ENCODE assay signal across 20 cellular contexts in genomic region chr2:68429311-68429826, GRCh38.
"Had no signal": no experiment of that assay in that cellular context is flagged by ENCODE, and none has a peak within 500 bp of the region (broad histone marks: within the 10 kb centered on the region; RNA-seq: fewer than 3 reads in every experiment).

No MANE protein-coding gene starts in this region.

- H3K9me3 Mint-ChIP-seq: activated naive CD4-positive, alpha-beta T cell treated with anti-CD3 and anti-CD28 coated beads, Interleukin-2, amount 50 U/mL, for 24 hours; neural crest cell; stimulated activated naive CD8-positive, alpha-beta T cell treated with anti-CD3 and anti-CD28 coated beads, Interleukin-15, Interleukin-2, amounts not matched to agents 100 ng/mL and 50 ng/mL, for 24 hours had no signal

- H3K27ac Mint-ChIP-seq: activated naive CD4-positive, alpha-beta T cell treated with anti-CD3 and anti-CD28 coated beads, Interleukin-2, amount 50 U/mL, for 24 hours; progenitor cell of endocrine pancreas; stimulated activated naive CD8-positive, alpha-beta T cell treated with anti-CD3 and anti-CD28 coated beads, Interleukin-15, Interleukin-2, amounts not matched to agents 100 ng/mL and 50 ng/mL, for 24 hours had no signal

- H3K9me3 ChIP-seq: adrenal gland, right atrium auricular region, suprapubic skin, transverse colon had no signal

- DNase-seq: activated CD4-positive, alpha-beta T cell treated with anti-CD3 and anti-CD28 coated beads for 1 hour; activated CD4-positive, alpha-beta T cell treated with anti-CD3 and anti-CD28 coated beads, Interleukin-2, amount 50 U/mL, for 4 hours; activated gamma-delta T cell; adrenal gland; dermis blood vessel endothelial cell; effector memory CD4-positive, alpha-beta T cell; kidney glomerular epithelial cell; left ventricle myocardium superior; T-helper 2 cell; transverse colon; WERI-Rb-1 had no signal

- H3K4me1 ChIP-seq: adrenal gland, suprapubic skin had no signal

- ATAC-seq: left ventricle myocardium superior had no signal

- H3K27me3 ChIP-seq: adrenal gland, right atrium auricular region, suprapubic skin, transverse colon had no signal

- H3K27ac ChIP-seq: adrenal gland, right atrium auricular region, suprapubic skin, transverse colon, WERI-Rb-1 had no signal

- H3K4me1 Mint-ChIP-seq: activated naive CD4-positive, alpha-beta T cell treated with anti-CD3 and anti-CD28 coated beads, Interleukin-2, amount 50 U/mL, for 24 hours; neural crest cell had no signal

- H3K36me3 Mint-ChIP-seq: activated naive CD4-positive, alpha-beta T cell treated with anti-CD3 and anti-CD28 coated beads, Interleukin-2, amount 50 U/mL, for 24 hours had no signal

- H3K4me3 ChIP-seq: adrenal gland, right atrium auricular region, skin epidermis, suprapubic skin, transverse colon had no signal

- H3K27me3 Mint-ChIP-seq: activated naive CD4-positive, alpha-beta T cell treated with anti-CD3 and anti-CD28 coated beads, Interleukin-2, amount 50 U/mL, for 24 hours; stimulated activated naive CD8-positive, alpha-beta T cell treated with anti-CD3 and anti-CD28 coated beads, Interleukin-15, Interleukin-2, amounts not matched to agents 100 ng/mL and 50 ng/mL, for 24 hours had no signal

- H3K4me3 Mint-ChIP-seq: activated naive CD4-positive, alpha-beta T cell treated with anti-CD3 and anti-CD28 coated beads, Interleukin-2, amount 50 U/mL, for 24 hours; neural crest cell; stimulated activated naive CD8-positive, alpha-beta T cell treated with anti-CD3 and anti-CD28 coated beads, Interleukin-15, Interleukin-2, amounts not matched to agents 100 ng/mL and 50 ng/mL, for 24 hours had no signal

- FAIRE-seq: endothelial cell of umbilical vein, frontal cortex had no signal

- H3K36me3 ChIP-seq: adrenal gland, right atrium auricular region, suprapubic skin, transverse colon, WERI-Rb-1 had no signal
